In the genomic region with DNA sequence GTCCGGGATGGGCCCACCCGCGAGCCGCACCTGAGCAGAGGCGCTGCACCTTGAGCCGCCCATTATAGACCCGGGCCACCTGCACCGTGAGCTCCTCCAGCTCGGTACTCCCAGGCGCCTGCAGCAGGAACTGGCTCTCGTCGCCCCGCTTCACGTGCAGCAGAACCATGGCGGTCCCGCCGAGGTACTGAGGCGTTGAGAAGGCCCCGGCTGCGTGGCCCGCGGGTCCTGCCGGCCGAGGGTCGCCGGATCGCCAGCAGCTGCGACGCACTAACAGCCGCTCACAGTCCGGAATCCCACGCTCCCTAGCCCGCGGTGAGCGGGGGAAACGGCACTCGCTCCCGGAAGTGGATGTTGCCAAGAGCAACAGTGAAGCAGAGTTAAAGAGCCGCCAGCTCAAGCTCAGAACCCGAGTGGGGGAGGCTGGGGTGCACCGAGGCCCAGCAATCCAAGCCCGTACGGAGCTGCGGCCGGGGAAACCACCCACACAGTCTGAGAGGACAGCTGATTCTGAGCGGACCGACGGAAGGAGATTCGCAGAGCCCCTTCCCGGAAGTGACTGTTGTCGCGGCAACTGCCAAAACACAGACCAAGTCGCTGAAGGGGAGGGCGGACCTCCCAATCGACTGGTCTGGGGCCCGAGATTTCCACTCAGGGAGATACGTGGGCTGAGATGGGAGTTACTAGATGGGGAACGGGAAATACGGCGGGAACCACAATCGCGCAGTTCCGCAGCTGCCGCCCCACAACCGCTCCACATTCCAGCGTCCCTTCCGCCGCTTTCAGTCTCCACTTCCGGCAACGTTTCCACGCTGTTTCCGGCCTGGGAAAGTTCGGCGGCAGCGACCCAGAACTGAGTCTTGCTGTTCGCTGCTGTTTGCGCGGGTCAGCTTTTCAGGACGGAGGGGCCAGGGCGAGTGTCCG, we compare ENCODE assay signal across 1 cellular context.
A peak's percentile ranks its signal among the peaks of the same experiment; 100 is the strongest.
TF ChIP-seq lines count a peak whose summit lies in the region.

A gene with protein sequence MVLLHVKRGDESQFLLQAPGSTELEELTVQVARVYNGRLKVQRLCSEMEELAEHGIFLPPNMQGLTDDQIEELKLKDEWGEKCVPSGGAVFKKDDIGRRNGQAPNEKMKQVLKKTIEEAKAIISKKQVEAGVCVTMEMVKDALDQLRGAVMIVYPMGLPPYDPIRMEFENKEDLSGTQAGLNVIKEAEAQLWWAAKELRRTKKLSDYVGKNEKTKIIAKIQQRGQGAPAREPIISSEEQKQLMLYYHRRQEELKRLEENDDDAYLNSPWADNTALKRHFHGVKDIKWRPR (minus strand): TSS at position 303 of the 924 bp plus-strand sequence. CDS start 134 bp downstream, at position 169.

TF ChIP-seq in GM12878, 131 proteins besides CTCF, POLR2A, EP300 and RAD21 (continued from another document and continues in another):
- TF ChIP-seq, protein P1, sequence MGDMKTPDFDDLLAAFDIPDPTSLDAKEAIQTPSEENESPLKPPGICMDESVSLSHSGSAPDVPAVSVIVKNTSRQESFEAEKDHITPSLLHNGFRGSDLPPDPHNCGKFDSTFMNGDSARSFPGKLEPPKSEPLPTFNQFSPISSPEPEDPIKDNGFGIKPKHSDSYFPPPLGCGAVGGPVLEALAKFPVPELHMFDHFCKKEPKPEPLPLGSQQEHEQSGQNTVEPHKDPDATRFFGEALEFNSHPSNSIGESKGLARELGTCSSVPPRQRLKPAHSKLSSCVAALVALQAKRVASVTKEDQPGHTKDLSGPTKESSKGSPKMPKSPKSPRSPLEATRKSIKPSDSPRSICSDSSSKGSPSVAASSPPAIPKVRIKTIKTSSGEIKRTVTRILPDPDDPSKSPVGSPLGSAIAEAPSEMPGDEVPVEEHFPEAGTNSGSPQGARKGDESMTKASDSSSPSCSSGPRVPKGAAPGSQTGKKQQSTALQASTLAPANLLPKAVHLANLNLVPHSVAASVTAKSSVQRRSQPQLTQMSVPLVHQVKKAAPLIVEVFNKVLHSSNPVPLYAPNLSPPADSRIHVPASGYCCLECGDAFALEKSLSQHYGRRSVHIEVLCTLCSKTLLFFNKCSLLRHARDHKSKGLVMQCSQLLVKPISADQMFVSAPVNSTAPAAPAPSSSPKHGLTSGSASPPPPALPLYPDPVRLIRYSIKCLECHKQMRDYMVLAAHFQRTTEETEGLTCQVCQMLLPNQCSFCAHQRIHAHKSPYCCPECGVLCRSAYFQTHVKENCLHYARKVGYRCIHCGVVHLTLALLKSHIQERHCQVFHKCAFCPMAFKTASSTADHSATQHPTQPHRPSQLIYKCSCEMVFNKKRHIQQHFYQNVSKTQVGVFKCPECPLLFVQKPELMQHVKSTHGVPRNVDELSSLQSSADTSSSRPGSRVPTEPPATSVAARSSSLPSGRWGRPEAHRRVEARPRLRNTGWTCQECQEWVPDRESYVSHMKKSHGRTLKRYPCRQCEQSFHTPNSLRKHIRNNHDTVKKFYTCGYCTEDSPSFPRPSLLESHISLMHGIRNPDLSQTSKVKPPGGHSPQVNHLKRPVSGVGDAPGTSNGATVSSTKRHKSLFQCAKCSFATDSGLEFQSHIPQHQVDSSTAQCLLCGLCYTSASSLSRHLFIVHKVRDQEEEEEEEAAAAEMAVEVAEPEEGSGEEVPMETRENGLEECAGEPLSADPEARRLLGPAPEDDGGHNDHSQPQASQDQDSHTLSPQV (IDR thresholded peaks at IDR 0.05) = no peak
- no peak for TF ChIP-seq RCOR1 (conservative IDR thresholded peaks at IDR 0.05; ENCODE audit: low read depth, low read length)
- TF ChIP-seq, protein P2, sequence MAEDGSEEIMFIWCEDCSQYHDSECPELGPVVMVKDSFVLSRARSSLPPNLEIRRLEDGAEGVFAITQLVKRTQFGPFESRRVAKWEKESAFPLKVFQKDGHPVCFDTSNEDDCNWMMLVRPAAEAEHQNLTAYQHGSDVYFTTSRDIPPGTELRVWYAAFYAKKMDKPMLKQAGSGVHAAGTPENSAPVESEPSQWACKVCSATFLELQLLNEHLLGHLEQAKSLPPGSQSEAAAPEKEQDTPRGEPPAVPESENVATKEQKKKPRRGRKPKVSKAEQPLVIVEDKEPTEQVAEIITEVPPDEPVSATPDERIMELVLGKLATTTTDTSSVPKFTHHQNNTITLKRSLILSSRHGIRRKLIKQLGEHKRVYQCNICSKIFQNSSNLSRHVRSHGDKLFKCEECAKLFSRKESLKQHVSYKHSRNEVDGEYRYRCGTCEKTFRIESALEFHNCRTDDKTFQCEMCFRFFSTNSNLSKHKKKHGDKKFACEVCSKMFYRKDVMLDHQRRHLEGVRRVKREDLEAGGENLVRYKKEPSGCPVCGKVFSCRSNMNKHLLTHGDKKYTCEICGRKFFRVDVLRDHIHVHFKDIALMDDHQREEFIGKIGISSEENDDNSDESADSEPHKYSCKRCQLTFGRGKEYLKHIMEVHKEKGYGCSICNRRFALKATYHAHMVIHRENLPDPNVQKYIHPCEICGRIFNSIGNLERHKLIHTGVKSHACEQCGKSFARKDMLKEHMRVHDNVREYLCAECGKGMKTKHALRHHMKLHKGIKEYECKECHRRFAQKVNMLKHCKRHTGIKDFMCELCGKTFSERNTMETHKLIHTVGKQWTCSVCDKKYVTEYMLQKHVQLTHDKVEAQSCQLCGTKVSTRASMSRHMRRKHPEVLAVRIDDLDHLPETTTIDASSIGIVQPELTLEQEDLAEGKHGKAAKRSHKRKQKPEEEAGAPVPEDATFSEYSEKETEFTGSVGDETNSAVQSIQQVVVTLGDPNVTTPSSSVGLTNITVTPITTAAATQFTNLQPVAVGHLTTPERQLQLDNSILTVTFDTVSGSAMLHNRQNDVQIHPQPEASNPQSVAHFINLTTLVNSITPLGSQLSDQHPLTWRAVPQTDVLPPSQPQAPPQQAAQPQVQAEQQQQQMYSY (CRISPR knock-in tag; IDR thresholded peaks at IDR 0.05) = no peak
- TF ChIP-seq STAT3 (IDR thresholded peaks at IDR 0.05; ENCODE audit: low read depth, low read length) = no peak
- TF ChIP-seq TCF7 (IDR thresholded peaks at IDR 0.05; ENCODE audit: borderline replicate concordance) = 0 out of 2 replicates have a peak, but pooled peaks have one; percentile 46
- no peak for TF ChIP-seq HDGF (IDR thresholded peaks at IDR 0.05)
- no peak for TF ChIP-seq ZNF217 (IDR thresholded peaks at IDR 0.05)
- TF ChIP-seq, protein P3, sequence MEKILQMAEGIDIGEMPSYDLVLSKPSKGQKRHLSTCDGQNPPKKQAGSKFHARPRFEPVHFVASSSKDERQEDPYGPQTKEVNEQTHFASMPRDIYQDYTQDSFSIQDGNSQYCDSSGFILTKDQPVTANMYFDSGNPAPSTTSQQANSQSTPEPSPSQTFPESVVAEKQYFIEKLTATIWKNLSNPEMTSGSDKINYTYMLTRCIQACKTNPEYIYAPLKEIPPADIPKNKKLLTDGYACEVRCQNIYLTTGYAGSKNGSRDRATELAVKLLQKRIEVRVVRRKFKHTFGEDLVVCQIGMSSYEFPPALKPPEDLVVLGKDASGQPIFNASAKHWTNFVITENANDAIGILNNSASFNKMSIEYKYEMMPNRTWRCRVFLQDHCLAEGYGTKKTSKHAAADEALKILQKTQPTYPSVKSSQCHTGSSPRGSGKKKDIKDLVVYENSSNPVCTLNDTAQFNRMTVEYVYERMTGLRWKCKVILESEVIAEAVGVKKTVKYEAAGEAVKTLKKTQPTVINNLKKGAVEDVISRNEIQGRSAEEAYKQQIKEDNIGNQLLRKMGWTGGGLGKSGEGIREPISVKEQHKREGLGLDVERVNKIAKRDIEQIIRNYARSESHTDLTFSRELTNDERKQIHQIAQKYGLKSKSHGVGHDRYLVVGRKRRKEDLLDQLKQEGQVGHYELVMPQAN (conservative IDR thresholded peaks at IDR 0.05) = peak; percentile 96
- no peak for TF ChIP-seq SMC3 (IDR thresholded peaks at IDR 0.05; ENCODE audit: borderline replicate concordance, low read length)
- peak; percentile 85 for TF ChIP-seq FOXK2 (IDR thresholded peaks at IDR 0.05)
- no peak for TF ChIP-seq RFX5 (IDR thresholded peaks at IDR 0.05; ENCODE audit: low read depth, low read length)
- TF ChIP-seq ZNF384 (IDR thresholded peaks at IDR 0.05; ENCODE audit: borderline replicate concordance, low read depth, low read length) = no peak
- TF ChIP-seq GABPA (IDR thresholded peaks at IDR 0.05; ENCODE audit: low read depth) = peak; percentile 97
- TF ChIP-seq SMAD5 (IDR thresholded peaks at IDR 0.05; ENCODE audit: low read depth) = no peak; the same call in 1 of the 2 replicates
- no peak for TF ChIP-seq BACH1 (IDR thresholded peaks at IDR 0.05; ENCODE audit: borderline replicate concordance)
- TF ChIP-seq JUND (IDR thresholded peaks at IDR 0.05; ENCODE audit: low read depth, low read length) = no peak
- peak; percentile 75 for TF ChIP-seq CREM (IDR thresholded peaks at IDR 0.05; ENCODE audit: low read depth)
- TF ChIP-seq, protein P4, sequence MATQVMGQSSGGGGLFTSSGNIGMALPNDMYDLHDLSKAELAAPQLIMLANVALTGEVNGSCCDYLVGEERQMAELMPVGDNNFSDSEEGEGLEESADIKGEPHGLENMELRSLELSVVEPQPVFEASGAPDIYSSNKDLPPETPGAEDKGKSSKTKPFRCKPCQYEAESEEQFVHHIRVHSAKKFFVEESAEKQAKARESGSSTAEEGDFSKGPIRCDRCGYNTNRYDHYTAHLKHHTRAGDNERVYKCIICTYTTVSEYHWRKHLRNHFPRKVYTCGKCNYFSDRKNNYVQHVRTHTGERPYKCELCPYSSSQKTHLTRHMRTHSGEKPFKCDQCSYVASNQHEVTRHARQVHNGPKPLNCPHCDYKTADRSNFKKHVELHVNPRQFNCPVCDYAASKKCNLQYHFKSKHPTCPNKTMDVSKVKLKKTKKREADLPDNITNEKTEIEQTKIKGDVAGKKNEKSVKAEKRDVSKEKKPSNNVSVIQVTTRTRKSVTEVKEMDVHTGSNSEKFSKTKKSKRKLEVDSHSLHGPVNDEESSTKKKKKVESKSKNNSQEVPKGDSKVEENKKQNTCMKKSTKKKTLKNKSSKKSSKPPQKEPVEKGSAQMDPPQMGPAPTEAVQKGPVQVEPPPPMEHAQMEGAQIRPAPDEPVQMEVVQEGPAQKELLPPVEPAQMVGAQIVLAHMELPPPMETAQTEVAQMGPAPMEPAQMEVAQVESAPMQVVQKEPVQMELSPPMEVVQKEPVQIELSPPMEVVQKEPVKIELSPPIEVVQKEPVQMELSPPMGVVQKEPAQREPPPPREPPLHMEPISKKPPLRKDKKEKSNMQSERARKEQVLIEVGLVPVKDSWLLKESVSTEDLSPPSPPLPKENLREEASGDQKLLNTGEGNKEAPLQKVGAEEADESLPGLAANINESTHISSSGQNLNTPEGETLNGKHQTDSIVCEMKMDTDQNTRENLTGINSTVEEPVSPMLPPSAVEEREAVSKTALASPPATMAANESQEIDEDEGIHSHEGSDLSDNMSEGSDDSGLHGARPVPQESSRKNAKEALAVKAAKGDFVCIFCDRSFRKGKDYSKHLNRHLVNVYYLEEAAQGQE (IDR thresholded peaks at IDR 0.05; ENCODE audit: low read depth, low read length) = no peak
- TF ChIP-seq ZNF24 (IDR thresholded peaks at IDR 0.05) = no peak
- TF ChIP-seq BHLHE40 (IDR thresholded peaks at IDR 0.05; ENCODE audit: borderline replicate concordance in 1 of 2, low read depth in 2 of 2, low read length in 1 of 2) = peak in 1 of 2 experiments; percentile 89; a peak in 2 of 4 replicates
- TF ChIP-seq, protein P5, sequence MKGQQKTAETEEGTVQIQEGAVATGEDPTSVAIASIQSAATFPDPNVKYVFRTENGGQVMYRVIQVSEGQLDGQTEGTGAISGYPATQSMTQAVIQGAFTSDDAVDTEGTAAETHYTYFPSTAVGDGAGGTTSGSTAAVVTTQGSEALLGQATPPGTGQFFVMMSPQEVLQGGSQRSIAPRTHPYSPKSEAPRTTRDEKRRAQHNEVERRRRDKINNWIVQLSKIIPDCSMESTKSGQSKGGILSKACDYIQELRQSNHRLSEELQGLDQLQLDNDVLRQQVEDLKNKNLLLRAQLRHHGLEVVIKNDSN (IDR thresholded peaks at IDR 0.05; ENCODE audit: borderline replicate concordance, extremely low read length, insufficient read depth, low read depth, low read length) = peak; percentile 4
- TF ChIP-seq PAX8 (IDR thresholded peaks at IDR 0.05) = no peak
- peak; percentile 45; the same call in 1 of the 2 replicates for TF ChIP-seq PML (IDR thresholded peaks at IDR 0.05; ENCODE audit: low read length)
- TF ChIP-seq, protein P6, sequence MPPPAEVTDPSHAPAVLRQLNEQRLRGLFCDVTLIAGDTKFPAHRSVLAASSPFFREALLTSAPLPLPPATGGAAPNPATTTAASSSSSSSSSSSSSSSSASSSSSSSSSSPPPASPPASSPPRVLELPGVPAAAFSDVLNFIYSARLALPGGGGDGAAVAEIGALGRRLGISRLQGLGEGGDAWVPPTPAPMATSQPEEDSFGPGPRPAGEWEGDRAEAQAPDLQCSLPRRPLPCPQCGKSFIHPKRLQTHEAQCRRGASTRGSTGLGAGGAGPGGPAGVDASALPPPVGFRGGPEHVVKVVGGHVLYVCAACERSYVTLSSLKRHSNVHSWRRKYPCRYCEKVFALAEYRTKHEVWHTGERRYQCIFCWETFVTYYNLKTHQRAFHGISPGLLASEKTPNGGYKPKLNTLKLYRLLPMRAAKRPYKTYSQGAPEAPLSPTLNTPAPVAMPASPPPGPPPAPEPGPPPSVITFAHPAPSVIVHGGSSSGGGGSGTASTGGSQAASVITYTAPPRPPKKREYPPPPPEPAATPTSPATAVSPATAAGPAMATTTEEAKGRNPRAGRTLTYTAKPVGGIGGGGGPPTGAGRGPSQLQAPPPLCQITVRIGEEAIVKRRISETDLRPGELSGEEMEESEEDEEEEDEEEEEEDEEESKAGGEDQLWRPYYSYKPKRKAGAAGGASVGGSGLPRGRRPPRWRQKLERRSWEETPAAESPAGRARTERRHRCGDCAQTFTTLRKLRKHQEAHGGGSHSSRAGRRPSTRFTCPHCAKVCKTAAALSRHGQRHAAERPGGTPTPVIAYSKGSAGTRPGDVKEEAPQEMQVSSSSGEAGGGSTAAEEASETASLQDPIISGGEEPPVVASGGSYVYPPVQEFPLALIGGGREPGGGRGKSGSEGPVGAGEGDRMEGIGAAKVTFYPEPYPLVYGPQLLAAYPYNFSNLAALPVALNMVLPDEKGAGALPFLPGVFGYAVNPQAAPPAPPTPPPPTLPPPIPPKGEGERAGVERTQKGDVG (CRISPR knock-in tag; IDR thresholded peaks at IDR 0.05) = no peak
- no peak for TF ChIP-seq TCF3 (IDR thresholded peaks at IDR 0.05; ENCODE audit: borderline replicate concordance, insufficient read depth, low read depth, low read length)
- TF ChIP-seq BCL11A (IDR thresholded peaks at IDR 0.05; ENCODE audit: low read depth, low read length) = no peak
- TF ChIP-seq SIN3A (IDR thresholded peaks at IDR 0.05; ENCODE audit: low read depth, low read length) = peak; percentile 97
- peak; percentile 86 for TF ChIP-seq LARP7 (IDR thresholded peaks at IDR 0.05)
- TF ChIP-seq, protein P7, sequence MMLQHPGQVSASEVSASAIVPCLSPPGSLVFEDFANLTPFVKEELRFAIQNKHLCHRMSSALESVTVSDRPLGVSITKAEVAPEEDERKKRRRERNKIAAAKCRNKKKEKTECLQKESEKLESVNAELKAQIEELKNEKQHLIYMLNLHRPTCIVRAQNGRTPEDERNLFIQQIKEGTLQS (IDR thresholded peaks at IDR 0.05; ENCODE audit: borderline replicate concordance, extremely low read depth, low read depth, low read length) = no peak
- no peak for TF ChIP-seq SMAD1 (IDR thresholded peaks at IDR 0.05; ENCODE audit: low read depth, partially characterized antibody)
